1 cellular context compared by ENCODE assay signal in the genomic region with DNA sequence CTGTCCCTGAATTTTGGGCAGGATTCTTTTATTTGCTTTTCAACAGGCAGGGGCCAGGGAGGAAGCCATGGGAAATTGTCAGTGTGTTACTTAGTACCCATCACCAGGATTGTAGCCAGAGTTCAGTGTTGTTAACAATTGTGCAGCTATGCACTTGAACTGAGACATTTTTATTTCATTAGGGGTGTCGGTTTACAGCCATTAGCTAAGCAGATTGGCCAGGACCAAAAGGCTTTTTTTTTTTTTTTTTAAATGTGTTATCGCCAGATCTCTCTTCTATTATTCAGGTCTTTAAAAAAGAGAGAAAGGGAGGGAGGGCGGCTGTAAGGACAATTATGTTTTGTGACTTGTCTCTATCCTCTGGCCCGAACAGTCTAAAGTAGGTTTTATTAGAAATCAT.
TF ChIP-seq lines count a peak whose summit lies in the region.

No MANE protein-coding gene starts in this region.

TF ChIP-seq in HepG2, 621 proteins besides CTCF, POLR2A, EP300 and RAD21 (continued from another document):
- TF ChIP-seq, protein P1, sequence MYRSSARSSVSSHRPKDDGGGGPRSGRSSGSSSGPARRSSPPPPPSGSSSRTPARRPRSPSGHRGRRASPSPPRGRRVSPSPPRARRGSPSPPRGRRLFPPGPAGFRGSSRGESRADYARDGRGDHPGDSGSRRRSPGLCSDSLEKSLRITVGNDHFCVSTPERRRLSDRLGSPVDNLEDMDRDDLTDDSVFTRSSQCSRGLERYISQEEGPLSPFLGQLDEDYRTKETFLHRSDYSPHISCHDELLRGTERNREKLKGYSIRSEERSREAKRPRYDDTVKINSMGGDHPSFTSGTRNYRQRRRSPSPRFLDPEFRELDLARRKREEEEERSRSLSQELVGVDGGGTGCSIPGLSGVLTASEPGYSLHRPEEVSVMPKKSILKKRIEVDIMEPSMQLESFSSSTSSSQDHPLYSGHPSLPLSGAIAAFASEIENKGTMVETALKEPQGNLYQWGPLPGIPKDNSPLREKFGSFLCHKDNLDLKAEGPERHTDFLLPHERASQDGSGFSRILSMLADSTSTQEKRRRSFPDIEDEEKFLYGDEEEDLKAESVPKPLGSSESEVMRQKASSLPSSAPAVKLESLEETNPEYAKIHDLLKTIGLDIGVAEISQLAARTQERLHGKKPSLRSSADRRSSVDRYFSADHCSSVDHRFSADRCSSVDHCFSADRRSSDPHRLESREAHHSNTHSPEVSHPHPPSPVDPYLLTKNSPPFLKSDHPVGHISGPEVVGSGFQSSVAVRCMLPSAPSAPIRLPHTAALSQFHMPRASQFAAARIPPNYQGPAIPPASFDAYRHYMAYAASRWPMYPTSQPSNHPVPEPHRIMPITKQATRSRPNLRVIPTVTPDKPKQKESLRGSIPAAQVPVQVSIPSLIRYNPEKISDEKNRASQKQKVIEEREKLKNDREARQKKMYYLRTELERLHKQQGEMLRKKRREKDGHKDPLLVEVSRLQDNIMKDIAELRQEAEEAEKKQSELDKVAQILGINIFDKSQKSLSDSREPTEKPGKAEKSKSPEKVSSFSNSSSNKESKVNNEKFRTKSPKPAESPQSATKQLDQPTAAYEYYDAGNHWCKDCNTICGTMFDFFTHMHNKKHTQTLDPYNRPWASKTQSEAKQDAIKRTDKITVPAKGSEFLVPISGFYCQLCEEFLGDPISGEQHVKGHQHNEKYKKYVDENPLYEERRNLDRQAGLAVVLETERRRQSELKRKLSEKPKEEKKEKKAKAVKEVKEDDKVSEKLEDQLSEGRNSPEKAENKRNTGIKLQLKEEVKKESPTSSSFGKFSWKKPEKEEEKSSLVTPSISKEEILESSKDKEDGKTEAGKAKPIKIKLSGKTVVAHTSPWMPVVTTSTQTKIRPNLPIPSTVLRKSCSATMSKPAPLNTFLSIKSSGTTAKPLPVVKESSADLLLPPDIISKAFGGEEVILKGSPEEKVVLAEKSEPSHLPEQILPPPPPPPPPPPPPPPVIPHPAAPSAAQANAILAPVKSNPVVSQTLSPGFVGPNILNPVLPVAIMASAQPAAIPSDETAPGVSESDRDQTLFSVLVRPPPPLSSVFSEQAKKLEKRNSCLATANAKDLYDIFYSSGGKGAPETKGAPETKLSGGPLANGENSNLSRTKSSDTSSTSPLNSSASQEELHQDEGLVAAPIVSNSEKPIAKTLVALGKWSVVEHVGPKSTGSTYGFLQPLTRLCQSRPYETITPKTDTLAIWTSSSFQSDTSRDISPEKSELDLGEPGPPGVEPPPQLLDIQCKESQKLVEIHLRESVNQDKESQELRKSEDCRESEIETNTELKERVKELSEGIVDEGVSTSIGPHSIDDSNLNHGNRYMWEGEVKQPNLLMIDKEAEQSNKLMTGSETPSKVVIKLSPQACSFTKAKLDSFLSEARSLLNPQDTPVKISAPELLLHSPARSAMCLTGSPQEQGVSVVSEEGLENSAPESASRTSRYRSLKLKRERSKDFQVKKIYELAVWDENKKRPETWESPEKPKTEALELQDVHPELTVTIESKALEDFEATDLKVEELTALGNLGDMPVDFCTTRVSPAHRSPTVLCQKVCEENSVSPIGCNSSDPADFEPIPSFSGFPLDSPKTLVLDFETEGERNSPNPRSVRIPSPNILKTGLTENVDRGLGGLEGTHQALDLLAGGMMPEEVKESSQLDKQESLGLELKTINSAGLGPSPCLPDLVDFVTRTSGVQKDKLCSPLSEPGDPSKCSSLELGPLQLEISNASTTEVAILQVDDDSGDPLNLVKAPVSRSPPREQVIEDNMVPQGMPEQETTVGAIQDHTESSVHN (CRISPR knock-in tag; IDR thresholded peaks at IDR 0.05): no peak
- no peak for TF ChIP-seq ZNF33B (CRISPR knock-in tag; IDR thresholded peaks at IDR 0.05)
